Comparison of ENCODE assay signal across 21 cellular contexts in genomic region chr2:44649426-44649825, GRCh38.
"Had no signal": no experiment of that assay in that cellular context is flagged by ENCODE, and none has a peak within 500 bp of the region (broad histone marks: within the 10 kb centered on the region; RNA-seq: fewer than 3 reads in every experiment).

No MANE protein-coding gene starts in this region.

- H3K27me3 ChIP-seq: adrenal gland, ascending aorta, brain microvascular endothelial cell, neural progenitor cell, transverse colon had no signal

- H3K4me1 ChIP-seq: adrenal gland, ascending aorta, left ventricle myocardium inferior, transverse colon had no signal

- H2AFZ ChIP-seq: neural progenitor cell had no signal

- H3K4me3 ChIP-seq: adrenal gland, ascending aorta, left ventricle myocardium inferior, neural progenitor cell, transverse colon had no signal

- ATAC-seq: activated CD8-positive, alpha-beta memory T cell treated with anti-CD3 and anti-CD28 coated beads, Interleukin-2, amount 10 ng/mL, durations not matched to agents 7 days and 5 days; activated CD8-positive, alpha-beta T cell treated with anti-CD3 and anti-CD28 coated beads for 36 hours; activated naive CD4-positive, alpha-beta T cell treated with anti-CD3 and anti-CD28 coated beads, Interleukin-2, amount 50 U/mL, for 72 hours; naive thymus-derived CD8-positive, alpha-beta T cell; sciatic nerve; stimulated activated effector memory CD8-positive, alpha-beta T cell treated with anti-CD3 and anti-CD28 coated beads, Interleukin-12 subunit alpha, Interleukin-12 subunit beta, amount 100 ng/mL, for 72 hours; stimulated activated naive CD8-positive, alpha-beta T cell treated with anti-CD3 and anti-CD28 coated beads, Interleukin-15, amount 100 ng/mL, for 72 hours had no signal

- H3K9ac ChIP-seq: neural progenitor cell had no signal

- H3K9me3 ChIP-seq: adrenal gland, ascending aorta, left ventricle myocardium inferior, transverse colon had no signal

- H3K36me3 ChIP-seq: adrenal gland, ascending aorta, brain microvascular endothelial cell, left ventricle myocardium inferior, neural progenitor cell, transverse colon had no signal

- DNase-seq: activated CD4-positive, alpha-beta T cell treated with anti-CD3 and anti-CD28 coated beads for 48 hours; activated CD8-positive, alpha-beta memory T cell treated with anti-CD3 and anti-CD28 coated beads, Interleukin-2, amount 10 ng/mL, durations not matched to agents 7 days and 5 days; activated CD8-positive, alpha-beta T cell treated with anti-CD3 and anti-CD28 coated beads for 36 hours; adrenal gland; brain microvascular endothelial cell; central memory CD4-positive, alpha-beta T cell; effector memory CD4-positive, alpha-beta T cell; foreskin fibroblast; kidney glomerular epithelial cell; left ventricle myocardium inferior; naive thymus-derived CD8-positive, alpha-beta T cell; small intestine; stimulated activated CD4-positive, alpha-beta T cell treated with anti-CD3 and anti-CD28 coated beads, Interleukin-2, amount 100 ng/mL, for 24 hours; stimulated activated naive CD8-positive, alpha-beta T cell treated with anti-CD3 and anti-CD28 coated beads, Interleukin-15, amount 100 ng/mL, for 72 hours; T-helper 9 cell; transverse colon had no signal

- H3K4me2 ChIP-seq: neural progenitor cell had no signal

- H3K27ac ChIP-seq: adrenal gland, ascending aorta, brain microvascular endothelial cell, left ventricle myocardium inferior, neural progenitor cell, transverse colon had no signal
